In the genomic region with DNA sequence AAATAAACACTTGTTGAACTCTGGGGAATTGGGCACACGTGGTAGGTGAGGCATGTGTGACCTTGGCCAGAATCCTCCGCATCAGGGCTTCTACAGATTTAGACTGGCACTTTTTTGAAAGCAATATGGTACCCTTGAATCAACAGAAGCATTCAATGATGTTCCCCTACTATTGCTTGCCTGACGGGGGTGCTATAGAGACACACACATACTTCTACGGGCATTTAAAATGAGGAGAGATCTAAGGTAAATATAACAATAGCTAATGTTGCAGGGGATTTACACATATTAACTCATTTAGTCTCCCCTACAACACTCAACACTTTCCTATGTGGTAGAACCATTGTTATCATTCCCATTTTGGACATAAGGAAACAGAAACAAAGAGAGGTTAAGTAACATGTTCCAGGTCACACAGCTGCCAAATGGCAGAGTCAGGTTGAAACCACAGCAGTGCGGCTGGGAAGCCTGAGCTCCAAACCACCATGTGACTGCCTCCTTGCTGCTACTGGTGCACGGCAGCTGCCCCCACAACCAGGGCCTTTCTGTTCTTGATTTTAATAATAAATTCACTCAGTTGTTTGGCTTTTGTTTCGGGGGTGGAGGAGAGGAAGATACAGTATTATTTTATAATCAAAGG, we compare ENCODE assay signal across 13 cellular contexts.
DNase-seq lines count a peak whose midpoint lies in the region; ATAC-seq, FAIRE-seq and TF ChIP-seq lines count a peak whose summit lies in the region.
"Had no signal": no experiment of that assay in that cellular context is flagged by ENCODE, and none has a peak within 500 bp of the region (broad histone marks: within the 10 kb centered on the region; RNA-seq: fewer than 3 reads in every experiment).

No MANE protein-coding gene starts in this region.

- H2AFZ ChIP-seq in OCI-LY3 (ENCODE audit: low read depth, low read length), result peak overlapping the region; percentile 37

- H3K9me3 ChIP-seq in OCI-LY3 (ENCODE audit: insufficient read depth, low read length), result no peaks in the 10 kb centered on the region
- H3K9me3 ChIP-seq: Caco-2 had no signal

- H3K27me3 Mint-ChIP-seq in glutamatergic neuron (ENCODE audit: unreplicated experiment), result peaks cover 3% of the 10 kb centered on the region

- H3K79me2 ChIP-seq in OCI-LY3 (ENCODE audit: low read length), result no peaks in the 10 kb centered on the region

- peaks cover 51% of the 10 kb centered on the region for H3K4me1 ChIP-seq in OCI-LY3 (ENCODE audit: low read length)

- peak overlapping the region; percentile 52 for H3K4me2 ChIP-seq in OCI-LY3 (ENCODE audit: low read length)

- H3K4me3 Mint-ChIP-seq in glutamatergic neuron (ENCODE audit: unreplicated experiment), result no peak overlapping the region
- H3K4me3 Mint-ChIP-seq: activated CD4-positive, alpha-beta T cell treated with anti-CD3 and anti-CD28 coated beads, Interleukin-2, amount 10 ng/mL, durations not matched to agents 7 days and 5 days; immature natural killer cell had no signal

- TF ChIP-seq CTCF in D721Med (IDR thresholded peaks at IDR 0.05; ENCODE audit: insufficient read depth, missing control alignments), result peak; percentile 17
- peak; percentile 83 for TF ChIP-seq CTCF in OCI-LY3 (IDR thresholded peaks at IDR 0.05; ENCODE audit: low read depth, low read length)
- TF ChIP-seq CTCF in glutamatergic neuron (IDR thresholded peaks at IDR 0.05; ENCODE audit: partially characterized antibody, unreplicated experiment), result no peak

- H3K27ac Mint-ChIP-seq in glutamatergic neuron (ENCODE audit: unreplicated experiment), result no peak overlapping the region
- H3K27ac Mint-ChIP-seq: activated CD4-positive, alpha-beta T cell treated with anti-CD3 and anti-CD28 coated beads, Interleukin-2, amount 10 ng/mL, durations not matched to agents 7 days and 5 days; immature natural killer cell had no signal

- no peak for DNase-seq in D721Med (ENCODE audit: insufficient read length, low spot score)
- no peak for DNase-seq in NCI-H82 treated with DMSO at 0.1 percent for 48 hours (lab: John Stamatoyannopoulos, UW; ENCODE audit: unreplicated experiment)
- no peak for DNase-seq in NCI-H2196 (lab: John Stamatoyannopoulos, UW; ENCODE audit: unreplicated experiment)
- DNase-seq in glutamatergic neuron, result no peak
- DNase-seq: activated CD4-positive, alpha-beta T cell treated with anti-CD3 and anti-CD28 coated beads, Interleukin-2, amount 10 ng/mL, durations not matched to agents 7 days and 5 days; Caco-2; immature natural killer cell; NCI-H82; stimulated activated naive CD4-positive, alpha-beta T cell had no signal

- no peaks in the 10 kb centered on the region for H3K27me3 ChIP-seq in OCI-LY3 (ENCODE audit: low read depth, low read length)

- H3K4me1 Mint-ChIP-seq in glutamatergic neuron (ENCODE audit: low read depth, unreplicated experiment), result no peaks in the 10 kb centered on the region
- H3K4me1 Mint-ChIP-seq: activated CD4-positive, alpha-beta T cell treated with anti-CD3 and anti-CD28 coated beads, Interleukin-2, amount 10 ng/mL, durations not matched to agents 7 days and 5 days; immature natural killer cell had no signal

- ATAC-seq in GM18868 (IDR thresholded peaks at IDR 0.05; ENCODE audit: unreplicated experiment) (peak; percentile 78), HG02798 (IDR thresholded peaks at IDR 0.05; ENCODE audit: poor library complexity, unreplicated experiment) (peak; percentile 95), HG03460 (IDR thresholded peaks at IDR 0.05; ENCODE audit: unreplicated experiment) (no peak)

- H3K27ac ChIP-seq in OCI-LY3 (ENCODE audit: low read length), result peak overlapping the region; percentile 52

- no peaks in the 10 kb centered on the region for H3K36me3 ChIP-seq in OCI-LY3 (replicated peaks; ENCODE audit: low read depth, low read length)

- no peaks in the 10 kb centered on the region for H4K20me1 ChIP-seq in OCI-LY3 (ENCODE audit: insufficient read depth, low read length)

- H3K4me3 ChIP-seq in OCI-LY3 (ENCODE audit: low read length), result peak overlapping the region; percentile 36

- H3K36me3 Mint-ChIP-seq in glutamatergic neuron (ENCODE audit: unreplicated experiment), result no peaks in the 10 kb centered on the region
- H3K36me3 Mint-ChIP-seq: immature natural killer cell had no signal

- H3K9me3 Mint-ChIP-seq in glutamatergic neuron (ENCODE audit: unreplicated experiment), result no peaks in the 10 kb centered on the region
- H3K9me3 Mint-ChIP-seq: activated CD4-positive, alpha-beta T cell treated with anti-CD3 and anti-CD28 coated beads, Interleukin-2, amount 10 ng/mL, durations not matched to agents 7 days and 5 days; immature natural killer cell had no signal

- peak overlapping the region; percentile 41; the same call in 1 of the 2 replicates for H3K9ac ChIP-seq in OCI-LY3 (ENCODE audit: low read length)

- no peak for FAIRE-seq in D721Med (lab: Jason Lieb, UNC)
